ENCODE assay signal across 16 cellular contexts in the genomic region with DNA sequence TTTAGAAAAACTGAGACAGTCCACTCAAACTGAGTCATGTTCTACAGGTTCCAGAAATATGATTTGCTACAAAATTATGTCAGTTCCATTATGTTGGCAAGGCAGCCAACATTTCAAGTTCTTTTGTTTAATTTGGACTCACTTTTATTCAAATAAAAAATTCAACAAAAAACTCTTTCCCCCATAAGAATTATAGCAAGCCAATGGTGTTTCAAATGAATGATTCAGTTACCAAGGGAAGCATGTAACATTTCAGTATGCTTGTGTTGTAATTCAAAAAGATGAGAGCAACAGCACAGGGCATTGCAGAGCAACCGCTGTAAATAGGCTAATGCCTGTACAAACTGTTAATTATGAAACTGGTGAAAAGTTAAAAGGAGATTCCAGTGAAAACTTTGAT.
DNase-seq lines count a peak whose midpoint lies in the region; ATAC-seq and TF ChIP-seq lines count a peak whose summit lies in the region.
"Had no signal": no experiment of that assay in that cellular context is flagged by ENCODE, and none has a peak within 500 bp of the region (broad histone marks: within the 10 kb centered on the region; RNA-seq: fewer than 3 reads in every experiment).

No MANE protein-coding gene starts in this region.

- peak; percentile 17 for DNase-seq in GM23248
- DNase-seq in adipocyte (ENCODE audit: low read depth): peak; percentile 53
- peak; percentile 20 to 61 for DNase-seq in fibroblast of lung (ENCODE audit: low read depth in 2 of 2)
- no peak for DNase-seq in osteoblast (ENCODE audit: insufficient read length, low spot score, missing footprints)
- DNase-seq in Right ventricle myocardium inferior (ENCODE audit: missing footprints): no peak
- DNase-seq in stimulated activated naive CD8-positive, alpha-beta T cell treated with anti-CD3 and anti-CD28 coated beads, Interleukin-15, Interleukin-2, amounts not matched to agents 100 U/mL and 50 U/mL, for 24 hours: no peak
- DNase-seq in stimulated activated CD4-positive, alpha-beta T cell treated with anti-CD3 and anti-CD28 coated beads, Interleukin-2, amount 100 ng/mL, for 24 hours: no peak
- DNase-seq in NOMO-1 treated with DMSO at 0.1 percent for 48 hours (lab: John Stamatoyannopoulos, UW; ENCODE audit: unreplicated experiment): no peak
- DNase-seq: Caco-2, DMS53, KBM-7, NCI-H1092, NCI-H1694, SIG-M5 had no signal

- ATAC-seq in Right ventricle myocardium inferior: no peak
- ATAC-seq in stimulated activated naive CD8-positive, alpha-beta T cell treated with anti-CD3 and anti-CD28 coated beads, Interleukin-15, Interleukin-2, amounts not matched to agents 100 U/mL and 50 U/mL, for 24 hours: no peak
- ATAC-seq: A549, GM12878 had no signal

- H4K20me1 ChIP-seq in GM23248 (ENCODE audit: insufficient read depth): no peaks in the 10 kb centered on the region
- H4K20me1 ChIP-seq in fibroblast of lung (ENCODE audit: control insufficient read depth, extremely low read depth, insufficient read depth, low read length): no peaks in the 10 kb centered on the region
- no peaks in the 10 kb centered on the region for H4K20me1 ChIP-seq in osteoblast (ENCODE audit: insufficient read depth, low read length)

- TF ChIP-seq CTCF in fibroblast of lung (conservative IDR thresholded peaks at IDR 0.05 in 1 of 2, IDR thresholded peaks at IDR 0.05 in 1 of 2; ENCODE audit: low read depth in 1 of 2, low read length in 2 of 2): no peak
- no peak for TF ChIP-seq CTCF in osteoblast (IDR thresholded peaks at IDR 0.05; ENCODE audit: extremely low read depth, low read depth, low read length)

- H3K9me3 ChIP-seq in GM23248 (ENCODE audit: low read depth): no peaks in the 10 kb centered on the region
- H3K9me3 ChIP-seq in adipocyte (ENCODE audit: control insufficient read depth, low read length): no peaks in the 10 kb centered on the region
- H3K9me3 ChIP-seq in fibroblast of lung (ENCODE audit: control insufficient read depth, insufficient read depth, low read depth, low read length): no peaks in the 10 kb centered on the region
- H3K9me3 ChIP-seq in osteoblast (ENCODE audit: low read depth, low read length): no peaks in the 10 kb centered on the region
- H3K9me3 ChIP-seq: A549, Caco-2 had no signal

- no peak overlapping the region for H3K4me3 ChIP-seq in GM23248
- H3K4me3 ChIP-seq in adipocyte (ENCODE audit: low read length): no peak overlapping the region
- no peak overlapping the region for H3K4me3 ChIP-seq in fibroblast of lung (replicated peaks in 1 of 4; ENCODE audit: control extremely low read depth in 1 of 4, insufficient read depth in 1 of 4, low read depth in 3 of 4, low read length in 4 of 4)
- H3K4me3 ChIP-seq in osteoblast (ENCODE audit: insufficient read depth, low read length): no peak overlapping the region
- H3K4me3 ChIP-seq: A549, GM12878 had no signal

- H3K27me3 ChIP-seq in GM23248 (replicated peaks; ENCODE audit: insufficient read depth) (no peaks in the 10 kb centered on the region), adipocyte (replicated peaks; ENCODE audit: control insufficient read depth, insufficient read depth, low read length) (no peaks in the 10 kb centered on the region), fibroblast of lung (ENCODE audit: control insufficient read depth, insufficient read depth, low read length) (no peaks in the 10 kb centered on the region), osteoblast (ENCODE audit: insufficient read depth, low read length) (no peaks in the 10 kb centered on the region)

- H3K4me1 ChIP-seq in GM23248 (ENCODE audit: insufficient read depth) (no peaks in the 10 kb centered on the region), adipocyte (ENCODE audit: control insufficient read depth, insufficient read depth, low read length) (peaks cover 14% of the 10 kb centered on the region), fibroblast of lung (ENCODE audit: control insufficient read depth, extremely low read depth, insufficient read depth, low read length) (no peaks in the 10 kb centered on the region), osteoblast (ENCODE audit: insufficient read depth, low read length) (peaks cover 11% of the 10 kb centered on the region)
- H3K4me1 ChIP-seq: Caco-2 had no signal

- intact Hi-C loops in Right ventricle myocardium inferior (cut with DNase I): no loop called here

- no peak overlapping the region for H3K27ac ChIP-seq in GM23248
- no peak overlapping the region for H3K27ac ChIP-seq in fibroblast of lung (ENCODE audit: insufficient read depth, low read length)
- peak overlapping the region; percentile 6 for H3K27ac ChIP-seq in osteoblast (ENCODE audit: low read depth, low read length)
- H3K27ac ChIP-seq: A549 had no signal

- no peaks in the 10 kb centered on the region for H3F3A ChIP-seq in GM23248 (ENCODE audit: insufficient read depth)

- H3K4me2 ChIP-seq in GM23248 (ENCODE audit: unreplicated experiment) (no peak overlapping the region), fibroblast of lung (ENCODE audit: extremely low read depth, insufficient read depth, low read length) (no peak overlapping the region), osteoblast (ENCODE audit: insufficient read depth, low read length) (peak overlapping the region; percentile 29)
- H3K4me2 ChIP-seq: A549 had no signal

- 20 to 25% methylated on average over 1 of the region's 1 CpG for WGBS in GM23248 (ENCODE audit: low coverage in 1 of 2, low lambda C conversion rate in 2 of 2, missing lambda C conversion rate in 2 of 2), 2 experiments

- H2AFZ ChIP-seq in GM23248 (no peak overlapping the region), fibroblast of lung (ENCODE audit: low read length) (no peak overlapping the region), osteoblast (ENCODE audit: low read length) (peak overlapping the region; percentile 8)

- H3K9ac ChIP-seq in GM23248 (no peak overlapping the region), adipocyte (ENCODE audit: low read length) (peak overlapping the region; percentile 61), fibroblast of lung (ENCODE audit: insufficient read depth, low read length) (no peak overlapping the region)

- H3K36me3 ChIP-seq in GM23248 (ENCODE audit: low read depth): no peaks in the 10 kb centered on the region
- no peaks in the 10 kb centered on the region for H3K36me3 ChIP-seq in adipocyte (ENCODE audit: control insufficient read depth, insufficient read depth, low read length, severe bottlenecking)
- no peaks in the 10 kb centered on the region for H3K36me3 ChIP-seq in fibroblast of lung (ENCODE audit: control insufficient read depth, insufficient read depth, low read length)
- no peaks in the 10 kb centered on the region for H3K36me3 ChIP-seq in osteoblast (ENCODE audit: insufficient read depth, low read length)

- no peaks in the 10 kb centered on the region for H3K79me2 ChIP-seq in GM23248 (ENCODE audit: insufficient read depth)
- H3K79me2 ChIP-seq in fibroblast of lung (ENCODE audit: control insufficient read depth, insufficient read depth, low read length): no peaks in the 10 kb centered on the region
- H3K79me2 ChIP-seq in osteoblast (ENCODE audit: insufficient read depth, low read length): no peaks in the 10 kb centered on the region

- in situ Hi-C loops in GM23248 (cut with MboI): no loop called here

- H3K9me2 ChIP-seq in GM23248 (ENCODE audit: insufficient read depth): no peaks in the 10 kb centered on the region

Comparison
In these comparisons a context has a peak if more than half of its experiments do, and no peak if none do; other contexts are left out.
1. DNase-seq: peak in GM23248 (single experiment), adipocyte (single experiment) and fibroblast of lung (2 of 2); none in osteoblast (single experiment), Right ventricle myocardium inferior (single experiment), stimulated activated naive CD8-positive, alpha-beta T cell treated with anti-CD3 and anti-CD28 coated beads, Interleukin-15, Interleukin-2, amounts not matched to agents 100 U/mL and 50 U/mL, for 24 hours (single experiment), stimulated activated CD4-positive, alpha-beta T cell treated with anti-CD3 and anti-CD28 coated beads, Interleukin-2, amount 100 ng/mL, for 24 hours (0 of 2) and NOMO-1 treated with DMSO at 0.1 percent for 48 hours (single experiment).